Comparison of ENCODE assay signal across 21 cellular contexts in genomic region chr12:95168746-95169145, GRCh38. TPM values are rescaled to one million over a fixed set of nuclear protein-coding genes. Genes with fewer than 3 reads are reported as not detected.
DNase-seq lines count a peak whose midpoint lies in the region; ATAC-seq and TF ChIP-seq lines count a peak whose summit lies in the region.
"Had no signal": no experiment of that assay in that cellular context is flagged by ENCODE, and none has a peak within 500 bp of the region (broad histone marks: within the 10 kb centered on the region; RNA-seq: fewer than 3 reads in every experiment).

No MANE protein-coding gene starts in this region.

- no peaks in the 10 kb centered on the region for H3K9me3 Mint-ChIP-seq in nephron progenitor cell
- H3K9me3 Mint-ChIP-seq: activated CD4-positive, alpha-beta memory T cell treated with anti-CD3 and anti-CD28 coated beads for 36 hours; dendritic cell treated with granulocyte-macrophage colony-stimulating factor and Interleukin-4, amounts not matched to agents 40 ng/mL and 50 ng/mL, for 4 days; IgD-negative memory B cell; memory B cell; naive thymus-derived CD4-positive, alpha-beta T cell had no signal

- H3K9me3 ChIP-seq in RWPE2 (ENCODE audit: severe bottlenecking) = no peaks in the 10 kb centered on the region
- H3K9me3 ChIP-seq: MG63 had no signal

- H3K27me3 Mint-ChIP-seq in nephron progenitor cell (ENCODE audit: low read depth, poor library complexity) = no peaks in the 10 kb centered on the region
- H3K27me3 Mint-ChIP-seq: dendritic cell treated with granulocyte-macrophage colony-stimulating factor and Interleukin-4, amounts not matched to agents 40 ng/mL and 50 ng/mL, for 4 days; IgD-negative memory B cell had no signal

- H3K36me3 ChIP-seq in RWPE2 (ENCODE audit: low read depth) = peaks cover 65% of the 10 kb centered on the region
- H3K36me3 ChIP-seq: MG63 had no signal

- H3K27me3 ChIP-seq in RWPE2 (ENCODE audit: insufficient read depth, poor library complexity, severe bottlenecking) = no peaks in the 10 kb centered on the region
- H3K27me3 ChIP-seq: MG63 had no signal

- peaks cover 23% of the 10 kb centered on the region for H3K4me1 Mint-ChIP-seq in nephron progenitor cell
- H3K4me1 Mint-ChIP-seq: memory B cell; naive thymus-derived CD4-positive, alpha-beta T cell had no signal

- H3K4me1 ChIP-seq in RWPE2 (ENCODE audit: insufficient read depth, poor library complexity, severe bottlenecking) = peaks cover 24% of the 10 kb centered on the region

- no peak overlapping the region for H3K4me3 Mint-ChIP-seq in nephron progenitor cell
- H3K4me3 Mint-ChIP-seq: activated CD4-positive, alpha-beta memory T cell treated with anti-CD3 and anti-CD28 coated beads for 36 hours; dendritic cell treated with granulocyte-macrophage colony-stimulating factor and Interleukin-4, amounts not matched to agents 40 ng/mL and 50 ng/mL, for 4 days; IgD-negative memory B cell; memory B cell; naive thymus-derived CD4-positive, alpha-beta T cell had no signal

- TF ChIP-seq CTCF in RWPE2 (IDR thresholded peaks at IDR 0.05; ENCODE audit: poor library complexity, severe bottlenecking) = no peak
- no peak for TF ChIP-seq CTCF in fibroblast of villous mesenchyme (IDR thresholded peaks at IDR 0.05; ENCODE audit: insufficient read depth, low read depth, low read length)
- no peak for TF ChIP-seq CTCF in nephron progenitor cell (IDR thresholded peaks at IDR 0.05)
- no peak for TF ChIP-seq CTCF in foreskin fibroblast (IDR thresholded peaks at IDR 0.05; ENCODE audit: low read depth, low read length)

- in situ Hi-C loops in ACHN (cut with HindIII; ENCODE audit: low pct_ligation_motif_present, low pct_unique_long_range_greater_than_20kb, low sequenced_read_pairs) = no loop called here

- DNase-seq in ACHN = peak; percentile 28
- DNase-seq in RWPE2 (ENCODE audit: low spot score) = no peak
- DNase-seq in fibroblast of villous mesenchyme (ENCODE audit: low read depth) = peak; percentile 44
- no peak for DNase-seq in nephron progenitor cell
- no peak for DNase-seq in foreskin fibroblast
- no peak for DNase-seq in NCI-H526 (lab: John Stamatoyannopoulos, UW)
- DNase-seq in NCI-H226 = no peak
- DNase-seq: activated CD4-positive, alpha-beta memory T cell treated with anti-CD3 and anti-CD28 coated beads for 36 hours; activated CD4-positive, CD25-positive, alpha-beta regulatory T cell; activated effector memory CD4-positive, alpha-beta T cell treated with Interleukin-2 at 50 U/mL for 16 hours; islet precursor cell; naive thymus-derived CD4-positive, alpha-beta T cell; NCI-H1436; NCI-H526 treated with DMSO at 0.1 percent for 48 hours; stimulated activated CD4-positive, alpha-beta T cell treated with anti-CD3 and anti-CD28 coated beads, Interleukin-1b, Interleukin-23, amount 100 ng/mL, for 48 hours had no signal

- ATAC-seq in RWPE2 (ENCODE audit: low read depth) = no peak
- ATAC-seq in GM18858 (IDR thresholded peaks at IDR 0.05; ENCODE audit: unreplicated experiment) = no peak
- ATAC-seq: naive thymus-derived CD4-positive, alpha-beta T cell had no signal

- H3K36me3 Mint-ChIP-seq in nephron progenitor cell (ENCODE audit: low read depth) = peaks cover 58% of the 10 kb centered on the region
- H3K36me3 Mint-ChIP-seq: activated CD4-positive, alpha-beta memory T cell treated with anti-CD3 and anti-CD28 coated beads for 36 hours; IgD-negative memory B cell had no signal

- peak overlapping the region; percentile 12 for H3K27ac Mint-ChIP-seq in nephron progenitor cell
- H3K27ac Mint-ChIP-seq: activated CD4-positive, alpha-beta memory T cell treated with anti-CD3 and anti-CD28 coated beads for 36 hours; dendritic cell treated with granulocyte-macrophage colony-stimulating factor and Interleukin-4, amounts not matched to agents 40 ng/mL and 50 ng/mL, for 4 days; IgD-negative memory B cell; memory B cell; naive thymus-derived CD4-positive, alpha-beta T cell had no signal

- H3K4me3 ChIP-seq in RWPE2 (ENCODE audit: severe bottlenecking) (no peak overlapping the region), fibroblast of villous mesenchyme (ENCODE audit: low read depth, low read length) (no peak overlapping the region), foreskin fibroblast (ENCODE audit: low read depth in 1 of 2, low read length in 2 of 2) (no peak overlapping the region)
- H3K4me3 ChIP-seq: MG63 had no signal

- peak overlapping the region; percentile 49 for H3K27ac ChIP-seq in RWPE2 (ENCODE audit: poor library complexity, severe bottlenecking)
- H3K27ac ChIP-seq: C4-2B had no signal

RNA-seq across cellular contexts. Expression of gene FGD6, which starts 48.5 kb away (rescaled TPM):
- total RNA-seq in fibroblast of villous mesenchyme = 11.9 and 18.1 TPM in 2 replicates

RNA-seq across cellular contexts. Expression of gene VEZT, which starts 48.9 kb away (rescaled TPM):
- 73.4 and 84.6 TPM in 2 replicates for total RNA-seq in fibroblast of villous mesenchyme

Comparison
In these comparisons a context has a peak if more than half of its experiments do, and no peak if none do; other contexts are left out.
1. DNase-seq: peak in ACHN (single experiment) and fibroblast of villous mesenchyme (single experiment); none in RWPE2 (single experiment), nephron progenitor cell (single experiment), foreskin fibroblast (0 of 2), NCI-H526 (0 of 2) and NCI-H226 (single experiment).